Comparison of ENCODE assay signal across 10 cellular contexts in the genomic region with DNA sequence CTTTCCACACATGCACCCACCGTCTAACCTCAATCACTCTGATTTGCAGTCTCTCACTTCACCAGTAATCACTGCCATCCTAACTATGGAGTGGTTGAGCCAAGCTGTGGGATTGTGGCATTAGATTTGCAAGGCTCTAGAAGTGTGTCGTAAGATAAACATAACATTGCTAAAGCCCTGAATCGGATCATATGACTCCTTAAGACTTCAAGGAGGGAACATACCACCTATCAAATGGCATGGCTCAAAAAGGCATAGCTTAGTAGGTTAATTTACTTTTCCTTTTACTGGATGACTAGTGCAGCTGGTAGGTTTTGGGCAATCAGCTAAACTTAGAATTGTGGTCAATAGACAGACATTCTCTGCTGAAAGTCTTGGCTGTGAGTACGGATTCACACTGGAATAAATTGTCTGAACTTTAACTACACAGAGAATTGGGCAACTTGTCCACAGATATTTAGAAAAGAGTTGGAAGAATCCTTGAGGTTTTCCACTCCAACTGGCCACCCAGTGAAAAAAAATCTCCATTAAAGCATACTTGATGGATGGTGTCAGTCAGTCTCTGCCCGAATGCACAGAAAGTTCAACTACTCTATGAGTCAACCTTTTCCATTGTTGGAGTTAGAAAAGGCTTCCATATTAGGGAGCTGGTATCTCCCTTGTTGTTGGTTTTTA.
DNase-seq lines count a peak whose midpoint lies in the region; ATAC-seq and TF ChIP-seq lines count a peak whose summit lies in the region.
"Had no signal": no experiment of that assay in that cellular context is flagged by ENCODE, and none has a peak within 500 bp of the region (broad histone marks: within the 10 kb centered on the region; RNA-seq: fewer than 3 reads in every experiment).

No MANE protein-coding gene starts in this region.

- peak overlapping the region in 1 of 12 donors; percentile 67 for H3K27ac ChIP-seq in heart left ventricle

- no peak for TF ChIP-seq POLR2A in heart left ventricle (IDR thresholded peaks at IDR 0.05)

- intact Hi-C loops in heart left ventricle (cut with DNase I) = no loop called here

- H3K9me3 ChIP-seq in heart left ventricle = no peaks in the 10 kb centered on the region

- 72 to 82% (median 80%) methylated on average over 5 of the region's 5 CpGs for WGBS in heart left ventricle, 4 donors

- no peaks in the 10 kb centered on the region for H3K27me3 ChIP-seq in heart left ventricle

- H3K36me3 ChIP-seq in heart left ventricle = no peaks in the 10 kb centered on the region

- DNase-seq in A172 (ENCODE audit: low spot score) (peak; percentile 88), HK-2 (ENCODE audit: unreplicated experiment) (peak; percentile 57), T1000 (lab: John Stamatoyannopoulos, UW) (peak; percentile 26), left kidney (ENCODE audit: low read depth, low spot score) (peak; percentile 32), heart left ventricle (no peak), Ammon's horn (ENCODE audit: low spot score) (no peak)
- DNase-seq: KG1 had no signal

- no peak overlapping the region for H3K4me3 ChIP-seq in heart left ventricle

- H3K4me1 ChIP-seq in heart left ventricle = peaks cover 0 to 12% (median 0%) of the 10 kb centered on the region in 12 donors

- ATAC-seq in GM19328 (IDR thresholded peaks at IDR 0.05; ENCODE audit: unreplicated experiment) (no peak), GM18498 (IDR thresholded peaks at IDR 0.05; ENCODE audit: unreplicated experiment) (no peak), heart left ventricle (no peak)
- ATAC-seq: left lobe of liver had no signal

- no peak for TF ChIP-seq CTCF in heart left ventricle (IDR thresholded peaks at IDR 0.05)

Comparison
In these comparisons a context has a peak if more than half of its experiments do, and no peak if none do; other contexts are left out.
1. DNase-seq: peak in A172 (single experiment), HK-2 (single experiment), T1000 (single experiment) and left kidney (single experiment); none in heart left ventricle (0 of 5) and Ammon's horn (single experiment).